Comparison of ENCODE assay signal across 14 cellular contexts in genomic region chr11:122186439-122187080, GRCh38.
DNase-seq lines count a peak whose midpoint lies in the region; ATAC-seq and TF ChIP-seq lines count a peak whose summit lies in the region.
"Had no signal": no experiment of that assay in that cellular context is flagged by ENCODE, and none has a peak within 500 bp of the region (broad histone marks: within the 10 kb centered on the region; RNA-seq: fewer than 3 reads in every experiment).

No MANE protein-coding gene starts in this region.

- no peak overlapping the region for H3K4me3 Mint-ChIP-seq in activated CD4-positive, alpha-beta memory T cell treated with anti-CD3 and anti-CD28 coated beads, Interleukin-2, amount 10 ng/mL, durations not matched to agents 7 days and 5 days
- H3K4me3 Mint-ChIP-seq: activated B cell treated with CpG ODN at 0.5 μM for 24 hours; activated naive CD4-positive, alpha-beta T cell treated with anti-CD3 and anti-CD28 coated beads, Interleukin-2, amount 10 ng/mL, durations not matched to agents 7 days and 5 days; IgD-negative memory B cell; stimulated activated memory B cell treated with anti-CD40 and anti-IgM and Interleukin-4, amounts not matched to agents 10 μg/mL and 1 μg/mL and 100 μg/mL, for 72 hours had no signal

- H3K9me3 Mint-ChIP-seq in activated CD4-positive, alpha-beta memory T cell treated with anti-CD3 and anti-CD28 coated beads, Interleukin-2, amount 10 ng/mL, durations not matched to agents 7 days and 5 days = no peaks in the 10 kb centered on the region
- H3K9me3 Mint-ChIP-seq: activated B cell treated with CpG ODN at 0.5 μM for 24 hours; activated naive CD4-positive, alpha-beta T cell treated with anti-CD3 and anti-CD28 coated beads, Interleukin-2, amount 10 ng/mL, durations not matched to agents 7 days and 5 days; IgD-negative memory B cell; stimulated activated memory B cell treated with anti-CD40 and anti-IgM and Interleukin-4, amounts not matched to agents 10 μg/mL and 1 μg/mL and 100 μg/mL, for 72 hours had no signal

- POLR2A ChIA-PET in activated CD4-positive, alpha-beta memory T cell treated with anti-CD3 and anti-CD28 coated beads, Interleukin-2, amount 10 ng/mL, durations not matched to agents 7 days and 5 days (lab: Charles Lee) = no interaction called here

- no peaks in the 10 kb centered on the region for H3K36me3 Mint-ChIP-seq in activated CD4-positive, alpha-beta memory T cell treated with anti-CD3 and anti-CD28 coated beads, Interleukin-2, amount 10 ng/mL, durations not matched to agents 7 days and 5 days (ENCODE audit: low read depth)
- H3K36me3 Mint-ChIP-seq: activated naive CD4-positive, alpha-beta T cell treated with anti-CD3 and anti-CD28 coated beads, Interleukin-2, amount 10 ng/mL, durations not matched to agents 7 days and 5 days; IgD-negative memory B cell; stimulated activated memory B cell treated with anti-CD40 and anti-IgM and Interleukin-4, amounts not matched to agents 10 μg/mL and 1 μg/mL and 100 μg/mL, for 72 hours had no signal

- peak; percentile 30 for DNase-seq in Daoy (ENCODE audit: low read depth)
- DNase-seq in MV-4-11 (lab: John Stamatoyannopoulos, UW) = peak; percentile 36
- peak; percentile 69 for DNase-seq in dermis blood vessel endothelial cell
- DNase-seq in omental fat pad (ENCODE audit: low spot score) = no peak
- no peak for DNase-seq in activated CD4-positive, alpha-beta memory T cell treated with anti-CD3 and anti-CD28 coated beads, Interleukin-2, amount 10 ng/mL, durations not matched to agents 7 days and 5 days
- DNase-seq in activated CD4-positive, alpha-beta T cell treated with anti-CD3 and anti-CD28 coated beads, Interleukin-2, amount 50 U/mL, for 48 hours = no peak
- DNase-seq: activated B cell treated with CpG ODN at 0.5 μM for 24 hours; activated naive CD4-positive, alpha-beta T cell treated with anti-CD3 and anti-CD28 coated beads, Interleukin-2, amount 10 ng/mL, durations not matched to agents 7 days and 5 days; DMS79; NK-92 treated with Interleukin-12 subunit alpha and Interleukin-12 subunit beta, amount 100 ng/mL, for 24 hours had no signal

- TF ChIP-seq CTCF in omental fat pad (IDR thresholded peaks at IDR 0.05) = no peak

- no peaks in the 10 kb centered on the region for H3K4me1 Mint-ChIP-seq in activated CD4-positive, alpha-beta memory T cell treated with anti-CD3 and anti-CD28 coated beads, Interleukin-2, amount 10 ng/mL, durations not matched to agents 7 days and 5 days
- H3K4me1 Mint-ChIP-seq: activated B cell treated with CpG ODN at 0.5 μM for 24 hours; activated naive CD4-positive, alpha-beta T cell treated with anti-CD3 and anti-CD28 coated beads, Interleukin-2, amount 10 ng/mL, durations not matched to agents 7 days and 5 days; IgD-negative memory B cell; stimulated activated memory B cell treated with anti-CD40 and anti-IgM and Interleukin-4, amounts not matched to agents 10 μg/mL and 1 μg/mL and 100 μg/mL, for 72 hours had no signal

- peaks cover 5% of the 10 kb centered on the region for H3K27me3 Mint-ChIP-seq in activated CD4-positive, alpha-beta memory T cell treated with anti-CD3 and anti-CD28 coated beads, Interleukin-2, amount 10 ng/mL, durations not matched to agents 7 days and 5 days
- H3K27me3 Mint-ChIP-seq: activated naive CD4-positive, alpha-beta T cell treated with anti-CD3 and anti-CD28 coated beads, Interleukin-2, amount 10 ng/mL, durations not matched to agents 7 days and 5 days; IgD-negative memory B cell; stimulated activated memory B cell treated with anti-CD40 and anti-IgM and Interleukin-4, amounts not matched to agents 10 μg/mL and 1 μg/mL and 100 μg/mL, for 72 hours had no signal

- peak; percentile 54 for ATAC-seq in omental fat pad (ENCODE audit: low FRiP score)
- no peak for ATAC-seq in GM18867 (IDR thresholded peaks at IDR 0.05; ENCODE audit: unreplicated experiment)
- no peak for ATAC-seq in GM21381 (IDR thresholded peaks at IDR 0.05; ENCODE audit: unreplicated experiment)
- ATAC-seq: stimulated activated memory B cell treated with anti-CD40 and anti-IgM and Interleukin-4, amounts not matched to agents 10 μg/mL and 1 μg/mL and 100 μg/mL, for 72 hours had no signal

- no peak overlapping the region for H3K27ac Mint-ChIP-seq in activated CD4-positive, alpha-beta memory T cell treated with anti-CD3 and anti-CD28 coated beads, Interleukin-2, amount 10 ng/mL, durations not matched to agents 7 days and 5 days
- H3K27ac Mint-ChIP-seq: activated B cell treated with CpG ODN at 0.5 μM for 24 hours; activated naive CD4-positive, alpha-beta T cell treated with anti-CD3 and anti-CD28 coated beads, Interleukin-2, amount 10 ng/mL, durations not matched to agents 7 days and 5 days; IgD-negative memory B cell; stimulated activated memory B cell treated with anti-CD40 and anti-IgM and Interleukin-4, amounts not matched to agents 10 μg/mL and 1 μg/mL and 100 μg/mL, for 72 hours had no signal

- CTCF ChIA-PET in activated CD4-positive, alpha-beta memory T cell treated with anti-CD3 and anti-CD28 coated beads, Interleukin-2, amount 10 ng/mL, durations not matched to agents 7 days and 5 days (lab: Charles Lee) = interaction anchor here (1.0 kb wide), 1 partner anchor 17 kb away, joined by 3 read pairs; no protein-coding TSS in a partner anchor

Comparison
In these comparisons a context has a peak if more than half of its experiments do, and no peak if none do; other contexts are left out.
1. DNase-seq: peak in Daoy (single experiment), MV-4-11 (single experiment) and dermis blood vessel endothelial cell (single experiment); none in omental fat pad (single experiment), activated CD4-positive, alpha-beta memory T cell treated with anti-CD3 and anti-CD28 coated beads, Interleukin-2, amount 10 ng/mL, durations not matched to agents 7 days and 5 days (single experiment) and activated CD4-positive, alpha-beta T cell treated with anti-CD3 and anti-CD28 coated beads, Interleukin-2, amount 50 U/mL, for 48 hours (0 of 2).